Comparison of ENCODE assay signal across 10 cellular contexts in genomic region chr11:108237058-108237481, GRCh38. TPM values are rescaled to one million over a fixed set of nuclear protein-coding genes. Genes with fewer than 3 reads are reported as not detected.
DNase-seq lines count a peak whose midpoint lies in the region; ATAC-seq and TF ChIP-seq lines count a peak whose summit lies in the region.
"Had no signal": no experiment of that assay in that cellular context is flagged by ENCODE, and none has a peak within 500 bp of the region (broad histone marks: within the 10 kb centered on the region; RNA-seq: fewer than 3 reads in every experiment).

No MANE protein-coding gene starts in this region.

- H3K9me3 ChIP-seq in CD4-positive, alpha-beta T cell (ENCODE audit: control insufficient read depth, low read length) = no peaks in the 10 kb centered on the region
- H3K9me3 ChIP-seq in tibial artery = no peaks in the 10 kb centered on the region
- H3K9me3 ChIP-seq: esophagus muscularis mucosa had no signal

- H3K36me3 ChIP-seq in tibial artery = peaks cover 33 to 59% (median 37%) of the 10 kb centered on the region in 3 donors

- intact Hi-C loops in CD4-positive, alpha-beta T cell (cut with DNase I, micrococcal nuclease) = loop anchor here in 1 of 2 experiments (2.0 kb wide), 1 partner anchor 16 kb away; no protein-coding TSS in a partner anchor
- intact Hi-C loops in Calu3 (cut with micrococcal nuclease; ENCODE audit: unreplicated experiment) (no loop called here), tibial artery (cut with DNase I; ENCODE audit: low total_unique reads) (no loop called here)

- H3K27me3 Mint-ChIP-seq in CD4-positive, alpha-beta T cell = no peaks in the 10 kb centered on the region
- H3K27me3 Mint-ChIP-seq in activated naive CD8-positive, alpha-beta T cell = no peaks in the 10 kb centered on the region
- no peaks in the 10 kb centered on the region for H3K27me3 Mint-ChIP-seq in Calu3 (ENCODE audit: unreplicated experiment)

- no peaks in the 10 kb centered on the region for H3K27me3 ChIP-seq in CD4-positive, alpha-beta T cell (ENCODE audit: control insufficient read depth, insufficient read depth, low read length)
- H3K27me3 ChIP-seq in tibial artery = no peaks in the 10 kb centered on the region
- H3K27me3 ChIP-seq: esophagus muscularis mucosa had no signal

- CTCF ChIA-PET in CD4-positive, alpha-beta T cell (lab: Charles Lee) = interaction anchor here (0.8 to 4.5 kb wide), 5 partner anchors 9 to 228 kb away, joined by 3 to 65 read pairs (median 4); partner anchors contain the start of genes ATM, CUL5 and NPAT
- CTCF ChIA-PET in Calu3 (lab: Charles Lee) = no interaction called here

- peak; percentile 35 for ATAC-seq in CD4-positive, alpha-beta T cell (ENCODE audit: poor library complexity)
- peak; percentile 56 for ATAC-seq in GM19467 (IDR thresholded peaks at IDR 0.05; ENCODE audit: unreplicated experiment)
- ATAC-seq in HG03196 (IDR thresholded peaks at IDR 0.05; ENCODE audit: unreplicated experiment) = peak; percentile 57

- no peaks in the 10 kb centered on the region for H3K4me1 ChIP-seq in tibial artery
- H3K4me1 ChIP-seq: esophagus muscularis mucosa had no signal

- H3K36me3 Mint-ChIP-seq in CD4-positive, alpha-beta T cell (ENCODE audit: low read depth) = peaks cover 77% of the 10 kb centered on the region
- H3K36me3 Mint-ChIP-seq in activated naive CD8-positive, alpha-beta T cell = peaks cover 15% of the 10 kb centered on the region
- H3K36me3 Mint-ChIP-seq in Calu3 (ENCODE audit: insufficient read depth, unreplicated experiment) = peaks cover 9% of the 10 kb centered on the region

- BruUV-seq in Calu3 (replicated peaks; lab: Mats Ljungman, UMichigan) = no TSS peak

- no peak for DNase-seq in CD4-positive, alpha-beta T cell
- DNase-seq in NCI-H1105 treated with DMSO at 0.1 percent for 48 hours (lab: John Stamatoyannopoulos, UW) (no peak), Calu3 (no peak), tibial artery (no peak), SIG-M5 (lab: John Stamatoyannopoulos, UW) (no peak)
- DNase-seq: NCI-H69 had no signal

- TF ChIP-seq CTCF in CD4-positive, alpha-beta T cell (IDR thresholded peaks at IDR 0.05) = no peak
- no peak for TF ChIP-seq CTCF in Calu3 (IDR thresholded peaks at IDR 0.05; ENCODE audit: unreplicated experiment)
- TF ChIP-seq CTCF in tibial artery (IDR thresholded peaks at IDR 0.05) = no peak

- POLR2A ChIA-PET in CD4-positive, alpha-beta T cell (lab: Charles Lee) = interaction anchor here (0.6 to 8.7 kb wide), 18 partner anchors 8 to 617 kb away, joined by 3 to 773 read pairs (median 5); partner anchors contain the start of genes ATM, C11orf65, DDX10 and EXPH5

- no peak overlapping the region for H3K4me3 ChIP-seq in tibial artery
- H3K4me3 ChIP-seq: esophagus muscularis mucosa had no signal

- no peak overlapping the region for H3K27ac Mint-ChIP-seq in CD4-positive, alpha-beta T cell
- peak overlapping the region; percentile 95 for H3K27ac Mint-ChIP-seq in activated naive CD8-positive, alpha-beta T cell
- H3K27ac Mint-ChIP-seq in Calu3 (ENCODE audit: unreplicated experiment) = no peak overlapping the region

- peak overlapping the region; percentile 95 for H3K27ac ChIP-seq in CD4-positive, alpha-beta T cell (ENCODE audit: low read depth, low read length)
- no peak overlapping the region for H3K27ac ChIP-seq in tibial artery
- H3K27ac ChIP-seq: esophagus muscularis mucosa had no signal

- H3K9me3 Mint-ChIP-seq in CD4-positive, alpha-beta T cell = no peaks in the 10 kb centered on the region
- peaks cover 3% of the 10 kb centered on the region for H3K9me3 Mint-ChIP-seq in activated naive CD8-positive, alpha-beta T cell (ENCODE audit: low read depth)
- no peaks in the 10 kb centered on the region for H3K9me3 Mint-ChIP-seq in Calu3 (ENCODE audit: low read depth, unreplicated experiment)

- H3K4me1 Mint-ChIP-seq in CD4-positive, alpha-beta T cell (ENCODE audit: low read depth) = peaks cover 81% of the 10 kb centered on the region
- H3K4me1 Mint-ChIP-seq in activated naive CD8-positive, alpha-beta T cell (ENCODE audit: low read depth) = peaks cover 86% of the 10 kb centered on the region
- H3K4me1 Mint-ChIP-seq in Calu3 (ENCODE audit: low read depth, unreplicated experiment) = peaks cover 10% of the 10 kb centered on the region

- peak overlapping the region; percentile 72 for H3K4me3 Mint-ChIP-seq in CD4-positive, alpha-beta T cell
- peak overlapping the region; percentile 81 for H3K4me3 Mint-ChIP-seq in activated naive CD8-positive, alpha-beta T cell
- H3K4me3 Mint-ChIP-seq in Calu3 (ENCODE audit: low read depth, unreplicated experiment) = no peak overlapping the region

RNA-seq across cellular contexts. Expression of gene ATM, which starts 14.2 kb away (rescaled TPM):
- total RNA-seq in CD4-positive, alpha-beta T cell = 100 to 1,000 TPM; 307 to 329 TPM
- total RNA-seq in Calu3 (2022) = 39.5 and 39.8 TPM in 2 replicates

RNA-seq across cellular contexts. Expression of gene NPAT, which starts 14.6 kb away (rescaled TPM):
- total RNA-seq in CD4-positive, alpha-beta T cell = 10 to 100 TPM; 25.4 to 28.9 TPM
- 11.5 and 13.9 TPM in 2 replicates for total RNA-seq in Calu3 (2022)
